8 cellular contexts compared by ENCODE assay signal in genomic region chr9:134324359-134325095, GRCh38. TPM values are rescaled to one million over a fixed set of nuclear protein-coding genes. Genes with fewer than 3 reads are reported as not detected.
DNase-seq lines count a peak whose midpoint lies in the region; ATAC-seq lines count a peak whose summit lies in the region.

No MANE protein-coding gene starts in this region.

- H3K9me3 ChIP-seq in HUES64 (ENCODE audit: insufficient read depth, low read depth, low read length), result no peaks in the 10 kb centered on the region
- no peaks in the 10 kb centered on the region for H3K9me3 ChIP-seq in iPS-18a (ENCODE audit: control insufficient read depth, low read depth, low read length)

- no peak overlapping the region for H3K27ac Mint-ChIP-seq in activated naive CD4-positive, alpha-beta T cell treated with anti-CD3 and anti-CD28 coated beads, Interleukin-2, amount 10 ng/mL, durations not matched to agents 7 days and 5 days
- no peak overlapping the region for H3K27ac Mint-ChIP-seq in stimulated activated naive CD8-positive, alpha-beta T cell treated with anti-CD3 and anti-CD28 coated beads, Interleukin-15, amount 100 ng/mL, for 72 hours

- H3K4me3 Mint-ChIP-seq in activated naive CD4-positive, alpha-beta T cell treated with anti-CD3 and anti-CD28 coated beads, Interleukin-2, amount 10 ng/mL, durations not matched to agents 7 days and 5 days, result peak overlapping the region; percentile 75
- H3K4me3 Mint-ChIP-seq in stimulated activated naive CD8-positive, alpha-beta T cell treated with anti-CD3 and anti-CD28 coated beads, Interleukin-15, amount 100 ng/mL, for 72 hours, result peak overlapping the region; percentile 11 to 79

- H3K36me3 Mint-ChIP-seq in activated naive CD4-positive, alpha-beta T cell treated with anti-CD3 and anti-CD28 coated beads, Interleukin-2, amount 10 ng/mL, durations not matched to agents 7 days and 5 days, result no peaks in the 10 kb centered on the region

- no peaks in the 10 kb centered on the region for H3K9me3 Mint-ChIP-seq in activated naive CD4-positive, alpha-beta T cell treated with anti-CD3 and anti-CD28 coated beads, Interleukin-2, amount 10 ng/mL, durations not matched to agents 7 days and 5 days
- no peaks in the 10 kb centered on the region for H3K9me3 Mint-ChIP-seq in stimulated activated naive CD8-positive, alpha-beta T cell treated with anti-CD3 and anti-CD28 coated beads, Interleukin-15, amount 100 ng/mL, for 72 hours

- H3K27ac ChIP-seq in HUES64 (ENCODE audit: low read depth, low read length), result no peak overlapping the region
- H3K27ac ChIP-seq in iPS-18a (ENCODE audit: low read length), result no peak overlapping the region

- H3K27me3 ChIP-seq in HUES64 (ENCODE audit: insufficient read depth, low read length) (no peaks in the 10 kb centered on the region; the same call in 1 of the 2 replicates), iPS-18a (ENCODE audit: control insufficient read depth, insufficient read depth, low read length) (no peaks in the 10 kb centered on the region)

- H3K36me3 ChIP-seq in HUES64 (ENCODE audit: insufficient read depth, low read length) (no peaks in the 10 kb centered on the region), iPS-18a (ENCODE audit: control insufficient read depth, low read depth, low read length) (no peaks in the 10 kb centered on the region)

- WGBS in HUES64, result 83% methylated on average over 16 of the region's 17 CpGs

- H3K9ac ChIP-seq in HUES64 (ENCODE audit: low read depth, low read length) (no peak overlapping the region), iPS-18a (ENCODE audit: low read length) (peak overlapping the region; percentile 77)

- peaks cover 2% of the 10 kb centered on the region for H3K4me1 Mint-ChIP-seq in activated naive CD4-positive, alpha-beta T cell treated with anti-CD3 and anti-CD28 coated beads, Interleukin-2, amount 10 ng/mL, durations not matched to agents 7 days and 5 days
- peaks cover 20% of the 10 kb centered on the region for H3K4me1 Mint-ChIP-seq in stimulated activated naive CD8-positive, alpha-beta T cell treated with anti-CD3 and anti-CD28 coated beads, Interleukin-15, amount 100 ng/mL, for 72 hours

- H3K4me3 ChIP-seq in HUES64 (ENCODE audit: low read length) (peak overlapping the region; percentile 69), iPS-18a (ENCODE audit: low read length) (peak overlapping the region; percentile 79)

- H3K4me1 ChIP-seq in HUES64 (ENCODE audit: insufficient read depth, low read length) (peaks cover 33% of the 10 kb centered on the region), iPS-18a (ENCODE audit: control insufficient read depth, low read depth, low read length) (peaks cover 17% of the 10 kb centered on the region)

- CTCF ChIA-PET in activated naive CD4-positive, alpha-beta T cell treated with anti-CD3 and anti-CD28 coated beads, Interleukin-2, amount 10 ng/mL, durations not matched to agents 7 days and 5 days (lab: Charles Lee), result no interaction called here

- peaks cover 71% of the 10 kb centered on the region for H3K27me3 Mint-ChIP-seq in activated naive CD4-positive, alpha-beta T cell treated with anti-CD3 and anti-CD28 coated beads, Interleukin-2, amount 10 ng/mL, durations not matched to agents 7 days and 5 days
- peaks cover 48% of the 10 kb centered on the region for H3K27me3 Mint-ChIP-seq in stimulated activated naive CD8-positive, alpha-beta T cell treated with anti-CD3 and anti-CD28 coated beads, Interleukin-15, amount 100 ng/mL, for 72 hours

- no peak for DNase-seq in activated naive CD4-positive, alpha-beta T cell treated with anti-CD3 and anti-CD28 coated beads, Interleukin-2, amount 10 ng/mL, durations not matched to agents 7 days and 5 days
- DNase-seq in stimulated activated naive CD8-positive, alpha-beta T cell treated with anti-CD3 and anti-CD28 coated beads, Interleukin-15, amount 100 ng/mL, for 72 hours, result no peak
- DNase-seq in NCI-H226 (no peak), NCI-H2029 (lab: John Stamatoyannopoulos, UW) (no peak), NCI-H146 (lab: John Stamatoyannopoulos, UW) (no peak)

- no peak for ATAC-seq in stimulated activated naive CD8-positive, alpha-beta T cell treated with anti-CD3 and anti-CD28 coated beads, Interleukin-15, amount 100 ng/mL, for 72 hours
- no peak for ATAC-seq in HG02610 (IDR thresholded peaks at IDR 0.05; ENCODE audit: unreplicated experiment)

RNA-seq across cellular contexts. Expression of gene RXRA, which starts 1.7 kb away (rescaled TPM):
- 21.0 TPM for polyA plus RNA-seq in HUES64 (2013, experiment 1 of 2)
- 21.8 TPM for polyA plus RNA-seq in HUES64 (2013, experiment 2 of 2)
